1 cellular context compared by ENCODE assay signal in genomic region chr11:68837583-68838571, GRCh38.
TF ChIP-seq lines count a peak whose summit lies in the region.

No MANE protein-coding gene starts in this region.

TF ChIP-seq in IMR-90, 13 proteins besides CTCF, POLR2A, EP300 and RAD21 (continued from another document):
- TF ChIP-seq ELK1 (IDR thresholded peaks at IDR 0.05; ENCODE audit: borderline replicate concordance, low read depth, low read length) (no peak), CHD1 (IDR thresholded peaks at IDR 0.05; ENCODE audit: low read depth, low read length) (no peak), SMC3 (IDR thresholded peaks at IDR 0.05; ENCODE audit: low read depth, low read length) (no peak), USF2 (IDR thresholded peaks at IDR 0.05; ENCODE audit: low read depth, low read length) (no peak), MXI1 (IDR thresholded peaks at IDR 0.05; ENCODE audit: borderline replicate concordance, low read depth, low read length) (no peak), NFE2L2 (IDR thresholded peaks at IDR 0.05; ENCODE audit: low read depth, low read length) (no peak), RFX5 (IDR thresholded peaks at IDR 0.05; ENCODE audit: low read depth, low read length) (no peak), CEBPB (IDR thresholded peaks at IDR 0.05; ENCODE audit: low read depth, low read length) (no peak), BHLHE40 (IDR thresholded peaks at IDR 0.05; ENCODE audit: low read depth, low read length) (no peak)
